12 cellular contexts compared by ENCODE assay signal in genomic region chr20:34753706-34754461, GRCh38. TPM values are rescaled to one million over a fixed set of nuclear protein-coding genes. Genes with fewer than 3 reads are reported as not detected.
A peak's percentile ranks its signal among the peaks of the same experiment; 100 is the strongest.
DNase-seq lines count a peak whose midpoint lies in the region; ATAC-seq and TF ChIP-seq lines count a peak whose summit lies in the region.
"Had no signal": no experiment of that assay in that cellular context is flagged by ENCODE, and none has a peak within 500 bp of the region (broad histone marks: within the 10 kb centered on the region; RNA-seq: fewer than 3 reads in every experiment).

No MANE protein-coding gene starts in this region.

- peak overlapping the region; percentile 13 for H3K27ac ChIP-seq in mammary epithelial cell (ENCODE audit: insufficient read depth, low read depth, low read length)
- no peak overlapping the region for H3K27ac ChIP-seq in esophagus squamous epithelium
- H3K27ac ChIP-seq: 22Rv1 had no signal

- no TSS peak for BruUV-seq in mammary epithelial cell (replicated peaks; lab: Mats Ljungman, UMichigan)
- no TSS peak for BruUV-seq in MCF 10A (replicated peaks; lab: Mats Ljungman, UMichigan)

- H4K20me1 ChIP-seq in mammary epithelial cell (ENCODE audit: insufficient read depth, low read length), result no peaks in the 10 kb centered on the region

- WGBS in mammary epithelial cell (ENCODE audit: low coverage, missing lambda C conversion rate), result 74% methylated on average over 2 of the region's 2 CpGs
- 41 to 47% methylated on average over 2 of the region's 2 CpGs for WGBS in esophagus squamous epithelium, 2 donors

- CTCF ChIA-PET in mammary epithelial cell (lab: Charles Lee; ENCODE audit: low non-redundant PET) (interaction anchor here (0.6 to 1.2 kb wide), 3 partner anchors 16 to 834 kb away, joined by 3 to 6 read pairs (median 4); no protein-coding TSS in a partner anchor), MCF 10A (lab: Yijun Ruan, JAX) (interaction anchor here (0.6 to 6.6 kb wide), 10 partner anchors 9 to 1602 kb away, joined by 3 to 41 read pairs (median 3); no protein-coding TSS in a partner anchor)

- no peaks in the 10 kb centered on the region for H3K79me2 ChIP-seq in mammary epithelial cell (ENCODE audit: insufficient read depth, low read length)

- H3K36me3 Mint-ChIP-seq in MCF 10A (ENCODE audit: insufficient read depth, unreplicated experiment), result peaks cover 92% of the 10 kb centered on the region
- H3K36me3 Mint-ChIP-seq in stimulated activated memory B cell treated with anti-CD40 and anti-IgM and Interleukin-4, amounts not matched to agents 10 μg/mL and 1 μg/mL and 100 μg/mL, for 72 hours, result peaks cover 56% of the 10 kb centered on the region

- no peaks in the 10 kb centered on the region for H3K27me3 ChIP-seq in mammary epithelial cell (ENCODE audit: insufficient read depth, low read length)
- H3K27me3 ChIP-seq in esophagus squamous epithelium, result no peaks in the 10 kb centered on the region

- H3K9me3 ChIP-seq in mammary epithelial cell (replicated peaks; ENCODE audit: insufficient read depth, low read length) (no peaks in the 10 kb centered on the region), esophagus squamous epithelium (no peaks in the 10 kb centered on the region)

- POLR2A ChIA-PET in MCF 10A (lab: Yijun Ruan, JAX), result interaction anchor here (0.9 to 1.8 kb wide), 7 partner anchors 10 to 445 kb away, joined by 3 to 7 read pairs (median 3); no protein-coding TSS in a partner anchor

- no peaks in the 10 kb centered on the region for H3K9me3 Mint-ChIP-seq in MCF 10A (ENCODE audit: unreplicated experiment)
- H3K9me3 Mint-ChIP-seq in stimulated activated memory B cell treated with anti-CD40 and anti-IgM and Interleukin-4, amounts not matched to agents 10 μg/mL and 1 μg/mL and 100 μg/mL, for 72 hours, result no peaks in the 10 kb centered on the region
- H3K9me3 Mint-ChIP-seq: activated naive CD4-positive, alpha-beta T cell treated with anti-CD3 and anti-CD28 coated beads for 36 hours had no signal

- H3K9ac ChIP-seq in mammary epithelial cell (ENCODE audit: insufficient read depth, low read length), result no peak overlapping the region

- H3K4me3 Mint-ChIP-seq in MCF 10A (ENCODE audit: unreplicated experiment), result no peak overlapping the region
- H3K4me3 Mint-ChIP-seq in stimulated activated memory B cell treated with anti-CD40 and anti-IgM and Interleukin-4, amounts not matched to agents 10 μg/mL and 1 μg/mL and 100 μg/mL, for 72 hours, result no peak overlapping the region
- H3K4me3 Mint-ChIP-seq: activated naive CD4-positive, alpha-beta T cell treated with anti-CD3 and anti-CD28 coated beads for 36 hours had no signal

- no peak overlapping the region for H2AFZ ChIP-seq in mammary epithelial cell (ENCODE audit: low read depth, low read length)

- TF ChIP-seq CTCF in mammary epithelial cell (conservative IDR thresholded peaks at IDR 0.05 in 1 of 2, IDR thresholded peaks at IDR 0.05 in 1 of 2; ENCODE audit: extremely low read depth in 1 of 2, insufficient read depth in 1 of 2, low read depth in 1 of 2, low read length in 2 of 2) (no peak), MCF 10A (IDR thresholded peaks at IDR 0.05; ENCODE audit: unreplicated experiment) (no peak), foreskin fibroblast (IDR thresholded peaks at IDR 0.05; ENCODE audit: low read depth, low read length) (no peak), esophagus squamous epithelium (IDR thresholded peaks at IDR 0.05) (no peak)

- no peak for TF ChIP-seq POLR2A in esophagus squamous epithelium (IDR thresholded peaks at IDR 0.05)

- no peak overlapping the region for H3K27ac Mint-ChIP-seq in MCF 10A (ENCODE audit: low read depth, unreplicated experiment)
- peak overlapping the region; percentile 59 for H3K27ac Mint-ChIP-seq in stimulated activated memory B cell treated with anti-CD40 and anti-IgM and Interleukin-4, amounts not matched to agents 10 μg/mL and 1 μg/mL and 100 μg/mL, for 72 hours
- H3K27ac Mint-ChIP-seq: activated naive CD4-positive, alpha-beta T cell treated with anti-CD3 and anti-CD28 coated beads for 36 hours had no signal

- no peaks in the 10 kb centered on the region for H3K27me3 Mint-ChIP-seq in MCF 10A (ENCODE audit: insufficient read depth, unreplicated experiment)
- no peaks in the 10 kb centered on the region for H3K27me3 Mint-ChIP-seq in stimulated activated memory B cell treated with anti-CD40 and anti-IgM and Interleukin-4, amounts not matched to agents 10 μg/mL and 1 μg/mL and 100 μg/mL, for 72 hours

- H3K4me1 ChIP-seq in mammary epithelial cell (ENCODE audit: insufficient read depth, low read length) (peaks cover 9% of the 10 kb centered on the region), esophagus squamous epithelium (peaks cover 0 to 5% (median 0%) of the 10 kb centered on the region in 3 donors)

- no peak overlapping the region for H3K4me3 ChIP-seq in mammary epithelial cell (replicated peaks in 1 of 3; ENCODE audit: insufficient read depth in 1 of 3, low read depth in 2 of 3, low read length in 3 of 3)
- H3K4me3 ChIP-seq in foreskin fibroblast (ENCODE audit: low read depth in 1 of 2, low read length in 2 of 2), result no peak overlapping the region
- H3K4me3 ChIP-seq in esophagus squamous epithelium, result no peak overlapping the region
- H3K4me3 ChIP-seq: lung had no signal

- intact Hi-C loops in mammary epithelial cell (cut with micrococcal nuclease), result no loop called here
- intact Hi-C loops in MCF 10A (cut with micrococcal nuclease), result no loop called here
- intact Hi-C loops in esophagus squamous epithelium (cut with DNase I), result no loop called here
- intact Hi-C loops in posterior vena cava (cut with DNase I), result no loop called here

- peak; percentile 10 for DNase-seq in mammary epithelial cell
- no peak for DNase-seq in MCF 10A (ENCODE audit: unreplicated experiment)
- DNase-seq in amniotic epithelial cell (ENCODE audit: low read depth), result peak; percentile 21
- DNase-seq in foreskin fibroblast, result peak; percentile 34 to 69
- DNase-seq in esophagus squamous epithelium (lab: John Stamatoyannopoulos, UW), result no peak
- DNase-seq in ureter (ENCODE audit: low spot score), result no peak
- DNase-seq in posterior vena cava (ENCODE audit: low spot score), result no peak
- DNase-seq: activated naive CD4-positive, alpha-beta T cell treated with anti-CD3 and anti-CD28 coated beads for 36 hours; nucleus accumbens had no signal

- ATAC-seq in stimulated activated memory B cell treated with anti-CD40 and anti-IgM and Interleukin-4, amounts not matched to agents 10 μg/mL and 1 μg/mL and 100 μg/mL, for 72 hours, result no peak

- peaks cover 40% of the 10 kb centered on the region for H3K36me3 ChIP-seq in mammary epithelial cell (ENCODE audit: insufficient read depth, low read length)
- H3K36me3 ChIP-seq in esophagus squamous epithelium, result peaks cover 19 to 98% (median 36%) of the 10 kb centered on the region in 3 donors

- dilution Hi-C loops in mammary epithelial cell (cut with HindIII; ENCODE audit: low sequenced_read_pairs), result loop anchor here (5.0 kb wide), 1 partner anchor 62 kb away; no protein-coding TSS in a partner anchor

- no peaks in the 10 kb centered on the region for H3K4me1 Mint-ChIP-seq in MCF 10A (ENCODE audit: insufficient read depth, unreplicated experiment)
- peaks cover 8% of the 10 kb centered on the region for H3K4me1 Mint-ChIP-seq in stimulated activated memory B cell treated with anti-CD40 and anti-IgM and Interleukin-4, amounts not matched to agents 10 μg/mL and 1 μg/mL and 100 μg/mL, for 72 hours

- in situ Hi-C loops in mammary epithelial cell (cut with MboI; ENCODE audit: low sequenced_read_pairs in 2 of 2), result no loop called here

- H3K4me2 ChIP-seq in mammary epithelial cell (ENCODE audit: insufficient read depth, low read depth, low read length), result no peak overlapping the region

RNA-seq across cellular contexts. Expression of gene TP53INP2, which starts 49.7 kb away (rescaled TPM):
- 1 to 10 TPM; 2.5 to 4.4 TPM for total RNA-seq in mammary epithelial cell
- polyA plus RNA-seq in mammary epithelial cell, result 1.2 TPM
- 3.9 TPM for polyA minus RNA-seq in mammary epithelial cell
- 1.8 and 3.6 TPM in 2 replicates for total RNA-seq in MCF 10A (2022)
- 10 to 100 TPM; 11.8 to 40.8 (median 36.2) TPM for total RNA-seq in esophagus squamous epithelium
- total RNA-seq in ureter, result 31.9 TPM
- total RNA-seq in posterior vena cava, result 10 to 100 TPM; 34.0 to 44.7 TPM

Comparison
In these comparisons a context has a peak if more than half of its experiments do, and no peak if none do; other contexts are left out.
1. DNase-seq: peak in mammary epithelial cell (single experiment), amniotic epithelial cell (single experiment) and foreskin fibroblast (2 of 2); none in MCF 10A (single experiment), esophagus squamous epithelium (single experiment), ureter (single experiment) and posterior vena cava (single experiment).